In genomic region chr10:50367732-50368131, GRCh38 we compare ENCODE assay signal across 10 cellular contexts.
DNase-seq lines count a peak whose midpoint lies in the region; ATAC-seq, FAIRE-seq and TF ChIP-seq lines count a peak whose summit lies in the region.
"Had no signal": no experiment of that assay in that cellular context is flagged by ENCODE, and none has a peak within 500 bp of the region (broad histone marks: within the 10 kb centered on the region; RNA-seq: fewer than 3 reads in every experiment).

No MANE protein-coding gene starts in this region.

- no peak for ATAC-seq in GM21619 (IDR thresholded peaks at IDR 0.05; ENCODE audit: unreplicated experiment)

- H4K8ac ChIP-seq in H1 (ENCODE audit: extremely low read depth, insufficient read depth, low read length), result no peak overlapping the region

- H3K79me2 ChIP-seq in Loucy (ENCODE audit: insufficient read depth, low read length), result no peaks in the 10 kb centered on the region
- H3K79me2 ChIP-seq in H1 (ENCODE audit: control insufficient read depth in 1 of 2, insufficient read depth in 2 of 2, low read length in 2 of 2), result no peaks in the 10 kb centered on the region

- H3K4me2 ChIP-seq in Loucy (ENCODE audit: low read depth, low read length, poor library complexity, severe bottlenecking) (no peak overlapping the region), H1 (ENCODE audit: insufficient read depth in 1 of 2, low read depth in 2 of 2, low read length in 2 of 2) (no peak overlapping the region)

- no peak overlapping the region for H3K27ac ChIP-seq in H1 (ENCODE audit: low read depth, low read length)

- TF ChIP-seq RAD21 in H1 (IDR thresholded peaks at IDR 0.05 in 1 of 2, conservative IDR thresholded peaks at IDR 0.05 in 1 of 2; ENCODE audit: low read depth in 2 of 2, low read length in 2 of 2), result peak; percentile 51 to 60

- no peak overlapping the region for H3K27ac Mint-ChIP-seq in progenitor cell of endocrine pancreas

- no peak for TF ChIP-seq POLR2A in H1 (IDR thresholded peaks at IDR 0.05; ENCODE audit: control extremely low read depth in 1 of 2, low read depth in 2 of 2, low read length in 2 of 2)

- H2BK15ac ChIP-seq in H1 (ENCODE audit: low read length), result no peak overlapping the region

- CTCF ChIA-PET in H1 (lab: Charles Lee; ENCODE audit: partially characterized antibody), result interaction anchor here (0.6 to 2.7 kb wide), 29 partner anchors 9 to 301 kb away, joined by 3 to 14 read pairs (median 4); no protein-coding TSS in a partner anchor

- no peak overlapping the region for H3K4ac ChIP-seq in H1 (replicated peaks; ENCODE audit: insufficient read length, low read depth, low read length)

- H3K56ac ChIP-seq in H1 (replicated peaks; ENCODE audit: insufficient read length, low read depth, low read length), result no peak overlapping the region

- H3K9ac ChIP-seq in Loucy (ENCODE audit: low read depth, low read length, poor library complexity, severe bottlenecking) (no peak overlapping the region), H1 (replicated peaks in 1 of 4; ENCODE audit: extremely low read depth in 1 of 4, low read depth in 3 of 4, low read length in 3 of 4) (no peak overlapping the region)

- WGBS in H1 (ENCODE audit: extremely low coverage in 1 of 2, insufficient coverage in 1 of 2, insufficient read length in 1 of 2, insufficient replicate concordance in 2 of 2, low coverage in 1 of 2, low lambda C conversion rate in 2 of 2, missing lambda C conversion rate in 1 of 2), 2 experiments, result 63% methylated on average over 1 of the region's 1 CpG; no CpG with 5 or more reads in 1 of the 2 experiments

- H3K4me3 ChIP-seq in Loucy (ENCODE audit: low read length, poor library complexity, severe bottlenecking), result no peak overlapping the region
- no peak overlapping the region for H3K4me3 ChIP-seq in H1 (ENCODE audit: extremely low read depth in 1 of 4, insufficient read depth in 2 of 4, low read depth in 3 of 4, low read length in 4 of 4)
- H3K4me3 ChIP-seq: lung had no signal

- no peak overlapping the region for H3K14ac ChIP-seq in H1 (ENCODE audit: insufficient read length)

- H2AK5ac ChIP-seq in H1 (ENCODE audit: low read depth, low read length), result no peak overlapping the region

- no peaks in the 10 kb centered on the region for H3K4me1 ChIP-seq in Loucy (ENCODE audit: insufficient read depth, low read length, poor library complexity, severe bottlenecking)
- no peaks in the 10 kb centered on the region for H3K4me1 ChIP-seq in H1 (replicated peaks in 1 of 4; ENCODE audit: control insufficient read depth in 3 of 4, insufficient read depth in 4 of 4, low read length in 3 of 4)

- H4K5ac ChIP-seq in H1 (ENCODE audit: insufficient read length, low read depth, low read length), result no peak overlapping the region

- no peaks in the 10 kb centered on the region for H3K9me2 ChIP-seq in Loucy (replicated peaks; ENCODE audit: low read depth, low read length)

- POLR2A ChIA-PET in H1 (lab: Charles Lee; ENCODE audit: partially characterized antibody), result interaction anchor here (1.1 kb wide), 1 partner anchor 18 kb away, joined by 3 read pairs; no protein-coding TSS in a partner anchor

- H4K20me1 ChIP-seq in Loucy (ENCODE audit: insufficient read depth, low read length, poor library complexity, severe bottlenecking) (no peaks in the 10 kb centered on the region), H1 (replicated peaks in 1 of 2; ENCODE audit: control insufficient read depth in 1 of 2, insufficient read depth in 2 of 2, low read length in 2 of 2) (no peaks in the 10 kb centered on the region)

- no peak for TF ChIP-seq EP300 in H1 (IDR thresholded peaks at IDR 0.05; ENCODE audit: borderline replicate concordance in 1 of 2, low read depth in 2 of 2, low read length in 2 of 2)

- H3K27me3 ChIP-seq in Loucy (ENCODE audit: insufficient read depth, low read length, poor library complexity, severe bottlenecking) (no peaks in the 10 kb centered on the region), H1 (replicated peaks in 1 of 4; ENCODE audit: control insufficient read depth in 3 of 4, extremely low read depth in 1 of 4, insufficient read depth in 3 of 4, low read length in 3 of 4) (no peaks in the 10 kb centered on the region)

- no peaks in the 10 kb centered on the region for H3K4me1 Mint-ChIP-seq in progenitor cell of endocrine pancreas (ENCODE audit: low read depth)

- no peak overlapping the region for H2BK120ac ChIP-seq in H1 (replicated peaks; ENCODE audit: low read depth, low read length)

- H3K27me3 Mint-ChIP-seq in progenitor cell of endocrine pancreas, result no peaks in the 10 kb centered on the region
- H3K27me3 Mint-ChIP-seq: CD4-positive, alpha-beta memory T cell had no signal

- H2BK12ac ChIP-seq in H1 (ENCODE audit: low read depth, low read length), result no peak overlapping the region

- no peaks in the 10 kb centered on the region for H3K79me1 ChIP-seq in H1 (ENCODE audit: low read depth, low read length)

- no peaks in the 10 kb centered on the region for H3F3A ChIP-seq in Loucy (ENCODE audit: low read depth)

- H3K36me3 Mint-ChIP-seq in progenitor cell of endocrine pancreas (ENCODE audit: insufficient read depth), result peaks cover 9% of the 10 kb centered on the region

- H4K91ac ChIP-seq in H1 (replicated peaks; ENCODE audit: insufficient read length, low read length), result no peak overlapping the region

- H3K23me2 ChIP-seq in H1 (ENCODE audit: low read depth, low read length), result no peaks in the 10 kb centered on the region

- no peak overlapping the region for H3K18ac ChIP-seq in H1 (ENCODE audit: extremely low read depth, low read length)

- TF ChIP-seq CTCF in Loucy (conservative IDR thresholded peaks at IDR 0.05; ENCODE audit: low read length) (peak; percentile 73), H1 (IDR thresholded peaks at IDR 0.05; ENCODE audit: control extremely low read depth in 1 of 3, insufficient read depth in 1 of 3, low read depth in 1 of 3, low read length in 3 of 3) (peak in 2 of 3 experiments; percentile 45 to 50; a peak in 3 of 4 replicates), progenitor cell of endocrine pancreas (IDR thresholded peaks at IDR 0.05; ENCODE audit: unreplicated experiment) (peak; percentile 43), GM20000 (IDR thresholded peaks at IDR 0.05; ENCODE audit: extremely low read depth, missing control alignments) (no peak)

- H2AFZ ChIP-seq in Loucy (ENCODE audit: low read length) (no peak overlapping the region), H1 (ENCODE audit: low read length) (no peak overlapping the region)

- no peak overlapping the region for H3K4me3 Mint-ChIP-seq in progenitor cell of endocrine pancreas (ENCODE audit: low read depth)
- H3K4me3 Mint-ChIP-seq: CD4-positive, alpha-beta memory T cell had no signal

- peak; percentile 58 for DNase-seq in NCI-H82 (lab: John Stamatoyannopoulos, UW)
- DNase-seq in NCI-H82 treated with DMSO at 0.1 percent for 48 hours (lab: John Stamatoyannopoulos, UW; ENCODE audit: unreplicated experiment), result no peak
- no peak for DNase-seq in H1 (ENCODE audit: low read depth in 1 of 2, low spot score in 2 of 2)
- no peak for DNase-seq in progenitor cell of endocrine pancreas (ENCODE audit: low spot score, unreplicated experiment)
- no peak for DNase-seq in GM20000 (ENCODE audit: low spot score)
- DNase-seq in DMS153 (lab: John Stamatoyannopoulos, UW), result no peak

- no peaks in the 10 kb centered on the region for H3K36me3 ChIP-seq in Loucy (ENCODE audit: insufficient read depth, low read length)
- no peaks in the 10 kb centered on the region for H3K36me3 ChIP-seq in H1 (ENCODE audit: control insufficient read depth in 2 of 4, insufficient read depth in 4 of 4, low read length in 3 of 4)

- no peak overlapping the region for H3K23ac ChIP-seq in H1 (ENCODE audit: insufficient read length)

- FAIRE-seq in H1 (lab: Jason Lieb, UNC), result no peak

- no peaks in the 10 kb centered on the region for H3K9me3 ChIP-seq in Loucy (ENCODE audit: insufficient read depth, low read depth, low read length)
- H3K9me3 ChIP-seq in H1 (ENCODE audit: insufficient read depth in 2 of 2, low read depth in 1 of 2, low read length in 1 of 2), result no peaks in the 10 kb centered on the region

- no peak overlapping the region for H2BK20ac ChIP-seq in H1 (ENCODE audit: low read length)

- peaks cover 5% of the 10 kb centered on the region for H3K9me3 Mint-ChIP-seq in progenitor cell of endocrine pancreas (ENCODE audit: low read depth)

- no peak overlapping the region for H2BK5ac ChIP-seq in H1 (ENCODE audit: low read depth, low read length)

TF ChIP-seq in H1, 55 proteins besides CTCF, POLR2A, EP300 and RAD21 (continues in another document):
- TF ChIP-seq KDM1A (IDR thresholded peaks at IDR 0.05; ENCODE audit: borderline replicate concordance, low read length) (no peak), CEBPB (IDR thresholded peaks at IDR 0.05; ENCODE audit: low read depth, low read length) (no peak), SP4 (IDR thresholded peaks at IDR 0.05; ENCODE audit: low read length) (no peak), SIX5 (IDR thresholded peaks at IDR 0.05; ENCODE audit: low read depth, low read length) (no peak), RXRA (IDR thresholded peaks at IDR 0.05; ENCODE audit: insufficient read depth, low read depth, low read length) (no peak), SIRT6 (IDR thresholded peaks at IDR 0.05; ENCODE audit: low read length) (no peak), ASH2L (IDR thresholded peaks at IDR 0.05; ENCODE audit: low read length) (no peak), JUND (IDR thresholded peaks at IDR 0.05; ENCODE audit: low read length) (no peak), TAF7 (optimal IDR thresholded peaks at IDR 0.05; ENCODE audit: borderline replicate concordance, low read depth, low read length) (no peak), POLR2AphosphoS5 (IDR thresholded peaks at IDR 0.05; ENCODE audit: low read depth, low read length) (no peak), MAFK (IDR thresholded peaks at IDR 0.05; ENCODE audit: low read depth, low read length) (no peak), CTBP2 (IDR thresholded peaks at IDR 0.05; ENCODE audit: borderline replicate concordance, insufficient read depth, insufficient read length, low read length) (no peak), TCF12 (IDR thresholded peaks at IDR 0.05; ENCODE audit: low read depth, low read length) (no peak), SP2 (IDR thresholded peaks at IDR 0.05; ENCODE audit: low read length) (no peak), GTF2F1 (IDR thresholded peaks at IDR 0.05; ENCODE audit: borderline replicate concordance, low read depth, low read length) (no peak), SP1 (IDR thresholded peaks at IDR 0.05; ENCODE audit: low read depth, low read length) (no peak), TEAD4 (IDR thresholded peaks at IDR 0.05; ENCODE audit: low read depth, low read length) (no peak), E2F6 (IDR thresholded peaks at IDR 0.05) (no peak)
